Comparison of ENCODE assay signal across 8 cellular contexts in genomic region chr17:30824002-30824355, GRCh38. TPM values are rescaled to one million over a fixed set of nuclear protein-coding genes. Genes with fewer than 3 reads are reported as not detected.
A peak's percentile ranks its signal among the peaks of the same experiment; 100 is the strongest.
DNase-seq lines count a peak whose midpoint lies in the region; ATAC-seq and TF ChIP-seq lines count a peak whose summit lies in the region.

No MANE protein-coding gene starts in this region.

- POLR2A ChIA-PET in CD8-positive, alpha-beta T cell (lab: Charles Lee) = interaction anchor here (0.6 to 10.2 kb wide), 7 partner anchors 9 to 70 kb away, joined by 3 to 168 read pairs (median 3); no protein-coding TSS in a partner anchor

- peak in 3 of 7 experiments; percentile 27 to 53 (median 39) for DNase-seq in CD8-positive, alpha-beta T cell
- peak; percentile 57 for DNase-seq in HAP-1 (ENCODE audit: low spot score in 2 of 2)
- no peak for DNase-seq in foreskin melanocyte

- peak overlapping the region; percentile 100 for H3K4me2 ChIP-seq in SU-DHL-6 (ENCODE audit: low read depth, low read length, poor library complexity, severe bottlenecking)

- no peaks in the 10 kb centered on the region for H3K27me3 ChIP-seq in CD8-positive, alpha-beta T cell (ENCODE audit: insufficient read depth, low read length)
- H3K27me3 ChIP-seq in HAP-1 (ENCODE audit: low read depth) (no peaks in the 10 kb centered on the region), SU-DHL-6 (ENCODE audit: low read length) (no peaks in the 10 kb centered on the region), duodenal mucosa (ENCODE audit: control insufficient read depth in 1 of 2, insufficient read depth in 2 of 2, low read length in 2 of 2) (no peaks in the 10 kb centered on the region)

- peaks cover 46% of the 10 kb centered on the region for H3K4me1 Mint-ChIP-seq in CD8-positive, alpha-beta T cell (ENCODE audit: low read depth)

- peaks cover 47% of the 10 kb centered on the region for H3K4me1 ChIP-seq in CD8-positive, alpha-beta T cell (ENCODE audit: insufficient read depth, low read length)
- peaks cover 32% of the 10 kb centered on the region for H3K4me1 ChIP-seq in HAP-1
- H3K4me1 ChIP-seq in duodenal mucosa (ENCODE audit: control insufficient read depth in 1 of 2, insufficient read depth in 2 of 2, low read length in 2 of 2) = peaks cover 12 to 24% of the 10 kb centered on the region in 2 donors
- H3K4me1 ChIP-seq in mesodermal cell (ENCODE audit: control insufficient read depth, insufficient read depth, low read length, poor library complexity, severe bottlenecking) = peaks cover 7% of the 10 kb centered on the region
- no peaks in the 10 kb centered on the region for H3K4me1 ChIP-seq in urinary bladder (ENCODE audit: insufficient read depth)

- no peaks in the 10 kb centered on the region for H3K36me3 ChIP-seq in CD8-positive, alpha-beta T cell (ENCODE audit: insufficient read depth, low read length)
- 0 out of 2 replicates have a peak, but pooled peaks cover 3% of the 10 kb centered on the region for H3K36me3 ChIP-seq in HAP-1 (replicated peaks)
- no peaks in the 10 kb centered on the region for H3K36me3 ChIP-seq in SU-DHL-6 (ENCODE audit: low read length)
- no peaks in the 10 kb centered on the region for H3K36me3 ChIP-seq in duodenal mucosa (ENCODE audit: control insufficient read depth in 1 of 2, insufficient read depth in 2 of 2, low read length in 2 of 2)
- H3K36me3 ChIP-seq in mesodermal cell (ENCODE audit: control insufficient read depth, insufficient read depth, low read length) = peaks cover 14% of the 10 kb centered on the region
- no peaks in the 10 kb centered on the region for H3K36me3 ChIP-seq in urinary bladder (ENCODE audit: insufficient read depth)

- intact Hi-C loops in CD8-positive, alpha-beta T cell (cut with DNase I, micrococcal nuclease) = loop anchor here (1.0 to 10.0 kb wide), 13 partner anchors 8 to 1257 kb away; partner anchors contain the start of genes ABHD15 (in 1 of the 2), CPD (in 1 of the 2), EVI2B (in 1 of the 2) and GOSR1 (in 1 of the 2)

- peak overlapping the region; percentile 92 for H3K4me3 Mint-ChIP-seq in CD8-positive, alpha-beta T cell

- H3K9me2 ChIP-seq in SU-DHL-6 (replicated peaks; ENCODE audit: insufficient read depth, low read length) = no peaks in the 10 kb centered on the region

- peak; percentile 6 for ATAC-seq in CD8-positive, alpha-beta T cell
- no peak for ATAC-seq in GM19035 (IDR thresholded peaks at IDR 0.05; ENCODE audit: unreplicated experiment)

- CTCF ChIA-PET in CD8-positive, alpha-beta T cell (lab: Charles Lee) = interaction anchor here (1.0 to 9.6 kb wide), 9 partner anchors 14 to 347 kb away, joined by 3 to 220 read pairs (median 3); partner anchors contain the start of gene GOSR1

- no peak for TF ChIP-seq CTCF in CD8-positive, alpha-beta T cell (IDR thresholded peaks at IDR 0.05)
- no peak for TF ChIP-seq CTCF in SU-DHL-6 (IDR thresholded peaks at IDR 0.05; ENCODE audit: insufficient read depth, low read length, poor library complexity, severe bottlenecking)

- H3K27ac Mint-ChIP-seq in CD8-positive, alpha-beta T cell = peak overlapping the region; percentile 88

- in situ Hi-C loops in HAP-1 (cut with MboI; ENCODE audit: low sequenced_read_pairs) = no loop called here

- H2AFZ ChIP-seq in SU-DHL-6 (ENCODE audit: low read depth, low read length, severe bottlenecking) = peak overlapping the region; percentile 78

- peak overlapping the region; percentile 96 for H3K4me3 ChIP-seq in CD8-positive, alpha-beta T cell (ENCODE audit: low read depth, low read length)
- H3K4me3 ChIP-seq in HAP-1 = peak overlapping the region; percentile 84
- H3K4me3 ChIP-seq in SU-DHL-6 (ENCODE audit: insufficient read depth, low read length, poor library complexity, severe bottlenecking) = peak overlapping the region; percentile 96
- peak overlapping the region; percentile 88 to 89 for H3K4me3 ChIP-seq in duodenal mucosa (ENCODE audit: low read depth in 1 of 2, low read length in 2 of 2)
- peak overlapping the region; percentile 91 for H3K4me3 ChIP-seq in mesodermal cell (ENCODE audit: extremely low read depth, insufficient read depth, low read length, poor library complexity, severe bottlenecking)
- H3K4me3 ChIP-seq in urinary bladder (ENCODE audit: low read depth, low read length) = peak overlapping the region; percentile 72

- H3K9me3 Mint-ChIP-seq in CD8-positive, alpha-beta T cell = no peaks in the 10 kb centered on the region

- peaks cover 22% of the 10 kb centered on the region for H3K36me3 Mint-ChIP-seq in CD8-positive, alpha-beta T cell

- WGBS in mesodermal cell (ENCODE audit: insufficient coverage in 2 of 2), 2 experiments = 0 to 1% methylated on average over 8 to 11 of the region's 11 CpGs
- under 1% methylated on average over 11 of the region's 11 CpGs for WGBS in urinary bladder

- peaks cover 54% of the 10 kb centered on the region for H3K79me2 ChIP-seq in SU-DHL-6 (ENCODE audit: insufficient read depth, low read length)

- H3K27ac ChIP-seq in CD8-positive, alpha-beta T cell (ENCODE audit: low read depth, low read length) = peak overlapping the region; percentile 87
- peak overlapping the region; percentile 88 for H3K27ac ChIP-seq in SU-DHL-6 (ENCODE audit: low read depth, low read length)
- peak overlapping the region; percentile 72 for H3K27ac ChIP-seq in duodenal mucosa (ENCODE audit: low read depth, low read length)
- peak overlapping the region; percentile 74 for H3K27ac ChIP-seq in mesodermal cell (ENCODE audit: low read depth, low read length, severe bottlenecking)
- H3K27ac ChIP-seq in urinary bladder (ENCODE audit: low read depth) = peak overlapping the region; percentile 75

- H3K9me3 ChIP-seq in CD8-positive, alpha-beta T cell (ENCODE audit: low read length) = no peaks in the 10 kb centered on the region
- H3K9me3 ChIP-seq in HAP-1 (no peaks in the 10 kb centered on the region), SU-DHL-6 (ENCODE audit: insufficient read depth, low read length) (no peaks in the 10 kb centered on the region), duodenal mucosa (ENCODE audit: control insufficient read depth in 1 of 2, low read length in 2 of 2) (no peaks in the 10 kb centered on the region), mesodermal cell (ENCODE audit: control insufficient read depth, low read length) (no peaks in the 10 kb centered on the region)

- H3K9ac ChIP-seq in SU-DHL-6 (ENCODE audit: low read length) (peak overlapping the region; percentile 96), duodenal mucosa (ENCODE audit: low read depth in 1 of 2, low read length in 2 of 2) (peak overlapping the region; percentile 80 to 90)

- no peaks in the 10 kb centered on the region for H3K27me3 Mint-ChIP-seq in CD8-positive, alpha-beta T cell (ENCODE audit: low read depth)

- H3F3A ChIP-seq in SU-DHL-6 (ENCODE audit: insufficient read depth) = peaks cover 48% of the 10 kb centered on the region

- no peaks in the 10 kb centered on the region for H4K20me1 ChIP-seq in SU-DHL-6 (ENCODE audit: low read depth, low read length)

RNA-seq across cellular contexts. Expression of gene CRLF3, which starts 0.5 kb away (rescaled TPM):
- total RNA-seq in CD8-positive, alpha-beta T cell = 10 to 100 TPM; 60.5 to 60.7 TPM
- polyA plus RNA-seq in mesodermal cell (2013, experiment 1 of 2) = 11.2 TPM
- polyA plus RNA-seq in mesodermal cell (2013, experiment 2 of 2) = 11.6 TPM
- total RNA-seq in urinary bladder = 15.5 TPM
- polyA plus RNA-seq in urinary bladder = 6.8 TPM

RNA-seq across cellular contexts. Expression of gene ATAD5, which starts 7.8 kb away (rescaled TPM):
- total RNA-seq in CD8-positive, alpha-beta T cell = 1 to 10 TPM; 3.6 to 3.8 TPM
- 8.8 TPM for polyA plus RNA-seq in mesodermal cell (2013, experiment 1 of 2)
- 10.6 TPM for polyA plus RNA-seq in mesodermal cell (2013, experiment 2 of 2)
- total RNA-seq in urinary bladder = 10.6 TPM
- 0.44 TPM for polyA plus RNA-seq in urinary bladder
